In the genomic region with DNA sequence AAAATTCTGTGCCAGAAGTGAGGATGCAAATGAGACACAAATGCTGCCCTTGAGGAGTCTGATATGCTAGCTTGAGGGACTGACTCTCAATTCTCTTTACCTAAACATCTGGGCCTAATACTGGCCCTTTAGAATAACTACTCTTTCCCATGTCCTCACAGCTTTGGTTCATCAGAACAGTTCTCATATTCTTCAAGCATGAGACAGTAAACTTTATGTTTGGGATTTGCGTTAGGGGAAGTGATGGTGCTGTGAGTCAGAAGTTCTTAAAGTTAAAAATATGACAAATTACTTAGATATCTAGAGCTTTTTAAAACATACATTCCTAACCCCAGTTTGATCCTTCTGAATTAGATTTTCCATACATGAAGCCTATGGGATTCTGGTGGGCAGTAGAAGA, we compare ENCODE assay signal across 1 cellular context.
TF ChIP-seq lines count a peak whose summit lies in the region.

No MANE protein-coding gene starts in this region.

TF ChIP-seq in HepG2, 621 proteins besides CTCF, POLR2A, EP300 and RAD21 (continued from another document):
- TF ChIP-seq, protein P1, sequence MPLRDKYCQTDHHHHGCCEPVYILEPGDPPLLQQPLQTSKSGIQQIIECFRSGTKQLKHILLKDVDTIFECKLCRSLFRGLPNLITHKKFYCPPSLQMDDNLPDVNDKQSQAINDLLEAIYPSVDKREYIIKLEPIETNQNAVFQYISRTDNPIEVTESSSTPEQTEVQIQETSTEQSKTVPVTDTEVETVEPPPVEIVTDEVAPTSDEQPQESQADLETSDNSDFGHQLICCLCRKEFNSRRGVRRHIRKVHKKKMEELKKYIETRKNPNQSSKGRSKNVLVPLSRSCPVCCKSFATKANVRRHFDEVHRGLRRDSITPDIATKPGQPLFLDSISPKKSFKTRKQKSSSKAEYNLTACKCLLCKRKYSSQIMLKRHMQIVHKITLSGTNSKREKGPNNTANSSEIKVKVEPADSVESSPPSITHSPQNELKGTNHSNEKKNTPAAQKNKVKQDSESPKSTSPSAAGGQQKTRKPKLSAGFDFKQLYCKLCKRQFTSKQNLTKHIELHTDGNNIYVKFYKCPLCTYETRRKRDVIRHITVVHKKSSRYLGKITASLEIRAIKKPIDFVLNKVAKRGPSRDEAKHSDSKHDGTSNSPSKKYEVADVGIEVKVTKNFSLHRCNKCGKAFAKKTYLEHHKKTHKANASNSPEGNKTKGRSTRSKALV (CRISPR knock-in tag; IDR thresholded peaks at IDR 0.05) = no peak
- TF ChIP-seq ZNF180 (CRISPR knock-in tag; IDR thresholded peaks at IDR 0.05; ENCODE audit: borderline replicate concordance, low read depth) = no peak
- no peak for TF ChIP-seq GATA4 (IDR thresholded peaks at IDR 0.05; ENCODE audit: borderline replicate concordance, low read depth)
- TF ChIP-seq FLYWCH1 (CRISPR knock-in tag; IDR thresholded peaks at IDR 0.05) = no peak
- no peak for TF ChIP-seq TOE1 (CRISPR knock-in tag; IDR thresholded peaks at IDR 0.05)
- TF ChIP-seq KLF15 (CRISPR knock-in tag; IDR thresholded peaks at IDR 0.05; ENCODE audit: borderline replicate concordance) = no peak
- TF ChIP-seq CEBPG (CRISPR knock-in tag; IDR thresholded peaks at IDR 0.05) = no peak
- TF ChIP-seq TAF15 (IDR thresholded peaks at IDR 0.05; ENCODE audit: low read depth, low read length, poor library complexity, severe bottlenecking) = no peak
- TF ChIP-seq GLI4 (CRISPR knock-in tag; IDR thresholded peaks at IDR 0.05; ENCODE audit: borderline replicate concordance) = no peak
- no peak for TF ChIP-seq KDM4B (CRISPR knock-in tag; IDR thresholded peaks at IDR 0.05)
- no peak for TF ChIP-seq TBP (CRISPR knock-in tag; IDR thresholded peaks at IDR 0.05)
- no peak for TF ChIP-seq ZNF614 (CRISPR knock-in tag; IDR thresholded peaks at IDR 0.05; ENCODE audit: borderline replicate concordance)
- no peak for TF ChIP-seq MAFK (conservative IDR thresholded peaks at IDR 0.05 in 1 of 2, IDR thresholded peaks at IDR 0.05 in 1 of 2; ENCODE audit: low read length in 2 of 2)
- no peak for TF ChIP-seq ZNF775 (CRISPR knock-in tag; IDR thresholded peaks at IDR 0.05; ENCODE audit: borderline replicate concordance)
- TF ChIP-seq MLLT10 (CRISPR knock-in tag; IDR thresholded peaks at IDR 0.05) = no peak
- TF ChIP-seq NR2F2 (IDR thresholded peaks at IDR 0.05; ENCODE audit: borderline replicate concordance, low read depth) = no peak
TF ChIP-seq in HepG2: peak in this region for 0.
